In the genomic region with DNA sequence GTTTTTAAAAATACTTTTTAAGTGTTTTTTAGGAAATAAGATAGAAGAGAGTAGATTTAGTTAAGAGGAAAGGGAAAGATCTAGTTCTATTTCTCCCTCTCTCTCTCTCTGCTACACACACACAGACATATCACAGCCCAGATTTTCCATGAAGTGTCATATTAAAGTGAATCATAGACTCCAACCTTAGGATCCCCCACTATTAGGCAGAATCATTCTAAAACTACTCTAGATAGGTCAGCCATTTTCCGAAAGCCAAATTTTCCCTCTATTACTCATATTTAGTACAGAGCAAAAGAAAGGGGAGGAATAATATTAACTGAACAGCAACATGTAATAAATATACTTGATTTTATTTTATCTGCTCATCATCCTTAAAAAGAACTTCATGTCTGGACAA, we compare ENCODE assay signal across 16 cellular contexts. TPM values are rescaled to one million over a fixed set of nuclear protein-coding genes. Genes with fewer than 3 reads are reported as not detected.
DNase-seq lines count a peak whose midpoint lies in the region; ATAC-seq lines count a peak whose summit lies in the region.
"Had no signal": no experiment of that assay in that cellular context is flagged by ENCODE, and none has a peak within 500 bp of the region (broad histone marks: within the 10 kb centered on the region; RNA-seq: fewer than 3 reads in every experiment).

No MANE protein-coding gene starts in this region.

- DNase-seq in activated naive CD4-positive, alpha-beta T cell treated with anti-CD3 and anti-CD28 coated beads, Interleukin-2, amount 10 ng/mL, durations not matched to agents 7 days and 5 days, result no peak
- DNase-seq in activated naive CD8-positive, alpha-beta T cell treated with anti-CD3 and anti-CD28 coated beads, Interleukin-2, amount 10 ng/mL, durations not matched to agents 7 days and 5 days, result no peak
- DNase-seq in iris pigment epithelial cell (ENCODE audit: low read depth) (peak; percentile 80), SK-N-DZ (ENCODE audit: low spot score) (no peak), midbrain (lab: John Stamatoyannopoulos, UW) (no peak), medulla oblongata (ENCODE audit: extremely low spot score) (no peak)
- DNase-seq: activated naive CD4-positive, alpha-beta T cell treated with Interleukin-2 at 50 U/mL for 16 hours; central memory CD4-positive, alpha-beta T cell; naive thymus-derived CD4-positive, alpha-beta T cell; NCI-H1048; NCI-H526 treated with DMSO at 0.1 percent for 48 hours; PC-3; uterus had no signal

- no peaks in the 10 kb centered on the region for H3K9me3 Mint-ChIP-seq in activated naive CD4-positive, alpha-beta T cell treated with anti-CD3 and anti-CD28 coated beads, Interleukin-2, amount 50 U/mL, for 24 hours
- H3K9me3 Mint-ChIP-seq in activated naive CD4-positive, alpha-beta T cell treated with anti-CD3 and anti-CD28 coated beads, Interleukin-2, amount 10 ng/mL, durations not matched to agents 7 days and 5 days, result no peaks in the 10 kb centered on the region
- H3K9me3 Mint-ChIP-seq in activated naive CD8-positive, alpha-beta T cell treated with anti-CD3 and anti-CD28 coated beads, Interleukin-2, amount 10 ng/mL, durations not matched to agents 7 days and 5 days, result no peaks in the 10 kb centered on the region

- peaks cover 81% of the 10 kb centered on the region for H3K4me1 Mint-ChIP-seq in activated naive CD4-positive, alpha-beta T cell treated with anti-CD3 and anti-CD28 coated beads, Interleukin-2, amount 50 U/mL, for 24 hours
- H3K4me1 Mint-ChIP-seq in activated naive CD4-positive, alpha-beta T cell treated with anti-CD3 and anti-CD28 coated beads, Interleukin-2, amount 10 ng/mL, durations not matched to agents 7 days and 5 days, result peaks cover 43% of the 10 kb centered on the region
- H3K4me1 Mint-ChIP-seq in activated naive CD8-positive, alpha-beta T cell treated with anti-CD3 and anti-CD28 coated beads, Interleukin-2, amount 10 ng/mL, durations not matched to agents 7 days and 5 days, result peaks cover 38% of the 10 kb centered on the region

- no peak for ATAC-seq in activated naive CD8-positive, alpha-beta T cell treated with anti-CD3 and anti-CD28 coated beads, Interleukin-2, amount 10 ng/mL, durations not matched to agents 7 days and 5 days (ENCODE audit: low read depth)
- no peak for ATAC-seq in HG03045 (IDR thresholded peaks at IDR 0.05; ENCODE audit: unreplicated experiment)
- ATAC-seq: K562; naive thymus-derived CD4-positive, alpha-beta T cell; PC-3 had no signal

- H3K36me3 Mint-ChIP-seq in activated naive CD4-positive, alpha-beta T cell treated with anti-CD3 and anti-CD28 coated beads, Interleukin-2, amount 50 U/mL, for 24 hours, result peaks cover 11% of the 10 kb centered on the region
- H3K36me3 Mint-ChIP-seq in activated naive CD4-positive, alpha-beta T cell treated with anti-CD3 and anti-CD28 coated beads, Interleukin-2, amount 10 ng/mL, durations not matched to agents 7 days and 5 days, result peaks cover 18% of the 10 kb centered on the region
- peaks cover 33% of the 10 kb centered on the region for H3K36me3 Mint-ChIP-seq in activated naive CD8-positive, alpha-beta T cell treated with anti-CD3 and anti-CD28 coated beads, Interleukin-2, amount 10 ng/mL, durations not matched to agents 7 days and 5 days

- CTCF ChIA-PET in activated naive CD4-positive, alpha-beta T cell treated with anti-CD3 and anti-CD28 coated beads, Interleukin-2, amount 10 ng/mL, durations not matched to agents 7 days and 5 days (lab: Charles Lee), result no interaction called here

- no peaks in the 10 kb centered on the region for H3K27me3 Mint-ChIP-seq in activated naive CD4-positive, alpha-beta T cell treated with anti-CD3 and anti-CD28 coated beads, Interleukin-2, amount 50 U/mL, for 24 hours
- H3K27me3 Mint-ChIP-seq in activated naive CD4-positive, alpha-beta T cell treated with anti-CD3 and anti-CD28 coated beads, Interleukin-2, amount 10 ng/mL, durations not matched to agents 7 days and 5 days, result no peaks in the 10 kb centered on the region
- no peaks in the 10 kb centered on the region for H3K27me3 Mint-ChIP-seq in activated naive CD8-positive, alpha-beta T cell treated with anti-CD3 and anti-CD28 coated beads, Interleukin-2, amount 10 ng/mL, durations not matched to agents 7 days and 5 days
- H3K27me3 Mint-ChIP-seq: naive thymus-derived CD4-positive, alpha-beta T cell had no signal

- POLR2A ChIA-PET in activated naive CD8-positive, alpha-beta T cell treated with anti-CD3 and anti-CD28 coated beads, Interleukin-2, amount 10 ng/mL, durations not matched to agents 7 days and 5 days (lab: Charles Lee), result no interaction called here

- H3K4me3 Mint-ChIP-seq in activated naive CD4-positive, alpha-beta T cell treated with anti-CD3 and anti-CD28 coated beads, Interleukin-2, amount 50 U/mL, for 24 hours, result peak overlapping the region; percentile 6
- H3K4me3 Mint-ChIP-seq in activated naive CD4-positive, alpha-beta T cell treated with anti-CD3 and anti-CD28 coated beads, Interleukin-2, amount 10 ng/mL, durations not matched to agents 7 days and 5 days, result no peak overlapping the region
- no peak overlapping the region for H3K4me3 Mint-ChIP-seq in activated naive CD8-positive, alpha-beta T cell treated with anti-CD3 and anti-CD28 coated beads, Interleukin-2, amount 10 ng/mL, durations not matched to agents 7 days and 5 days
- H3K4me3 Mint-ChIP-seq: naive thymus-derived CD4-positive, alpha-beta T cell had no signal

- H3K27ac Mint-ChIP-seq in activated naive CD4-positive, alpha-beta T cell treated with anti-CD3 and anti-CD28 coated beads, Interleukin-2, amount 50 U/mL, for 24 hours, result peak overlapping the region; percentile 93
- H3K27ac Mint-ChIP-seq in activated naive CD4-positive, alpha-beta T cell treated with anti-CD3 and anti-CD28 coated beads, Interleukin-2, amount 10 ng/mL, durations not matched to agents 7 days and 5 days, result no peak overlapping the region
- H3K27ac Mint-ChIP-seq in activated naive CD8-positive, alpha-beta T cell treated with anti-CD3 and anti-CD28 coated beads, Interleukin-2, amount 10 ng/mL, durations not matched to agents 7 days and 5 days, result peak overlapping the region; percentile 27

RNA-seq across cellular contexts. Expression of gene RSL24D1, which starts 45.2 kb away (rescaled TPM):
- 10 to 100 TPM; 90.8 to 96.0 TPM for total RNA-seq in activated naive CD8-positive, alpha-beta T cell treated with anti-CD3 and anti-CD28 coated beads, Interleukin-2, amount 10 ng/mL, durations not matched to agents 7 days and 5 days
- polyA plus RNA-seq in SK-N-DZ (2014; cell fraction: cytosol; rRNA removed), result 196 and 213 TPM in 2 replicates
- polyA plus RNA-seq in SK-N-DZ (2014; cell fraction: nucleus; rRNA removed), result 91.5 and 129 TPM in 2 replicates

RNA-seq across cellular contexts. Expression of gene RAB27A, which starts 47.7 kb away (rescaled TPM):
- 10 to 100 TPM; 80.1 to 87.3 TPM for total RNA-seq in activated naive CD8-positive, alpha-beta T cell treated with anti-CD3 and anti-CD28 coated beads, Interleukin-2, amount 10 ng/mL, durations not matched to agents 7 days and 5 days
- polyA plus RNA-seq in SK-N-DZ (2014; cell fraction: cytosol; rRNA removed), result 1.1 and 1.2 TPM in 2 replicates
- 0.84 and 2.1 TPM in 2 replicates for polyA plus RNA-seq in SK-N-DZ (2014; cell fraction: nucleus; rRNA removed)
